In genomic region chr4:185599151-185599648, GRCh38 we compare ENCODE assay signal across 20 cellular contexts.
DNase-seq lines count a peak whose midpoint lies in the region; ATAC-seq and TF ChIP-seq lines count a peak whose summit lies in the region.
"Had no signal": no experiment of that assay in that cellular context is flagged by ENCODE, and none has a peak within 500 bp of the region (broad histone marks: within the 10 kb centered on the region; RNA-seq: fewer than 3 reads in every experiment).

No MANE protein-coding gene starts in this region.

- peaks cover 6% of the 10 kb centered on the region for H3K27me3 Mint-ChIP-seq in memory B cell
- H3K27me3 Mint-ChIP-seq in stimulated activated naive CD8-positive, alpha-beta T cell treated with anti-CD3 and anti-CD28 coated beads, Interleukin-15, amount 100 ng/mL, for 72 hours = peaks cover 35% of the 10 kb centered on the region

- intact Hi-C loops in Right ventricle myocardium superior (cut with DNase I) = loop anchor here (5.0 to 10.0 kb wide), 3 partner anchors 64 to 194 kb away; partner anchors contain the start of genes CCDC110 and PDLIM3
- intact Hi-C loops in cardiac septum (cut with DNase I) = loop anchor here (10.0 kb wide), 2 partner anchors 394 to 454 kb away; partner anchors contain the start of genes CFAP97, SLC25A4 and SNX25
- intact Hi-C loops in tibial artery (cut with DNase I; ENCODE audit: low total_unique reads) = loop anchor here (5.0 to 10.0 kb wide), 2 partner anchors 127 to 394 kb away; partner anchors contain the start of genes CCDC110, CFAP97 and SNX25

- no peaks in the 10 kb centered on the region for H3K36me3 Mint-ChIP-seq in memory B cell
- H3K36me3 Mint-ChIP-seq: CD4-positive, alpha-beta memory T cell had no signal

- no peak overlapping the region for H3K4me3 Mint-ChIP-seq in memory B cell
- H3K4me3 Mint-ChIP-seq in stimulated activated naive CD8-positive, alpha-beta T cell treated with anti-CD3 and anti-CD28 coated beads, Interleukin-15, amount 100 ng/mL, for 72 hours = no peak overlapping the region
- H3K4me3 Mint-ChIP-seq: CD4-positive, alpha-beta memory T cell had no signal

- no peaks in the 10 kb centered on the region for H3K27me3 ChIP-seq in tibial artery
- H3K27me3 ChIP-seq: BE2C, MG63 had no signal

- H3K4me3 ChIP-seq in fibroblast of the aortic adventitia (ENCODE audit: low read depth, low read length) (no peak overlapping the region), tibial artery (no peak overlapping the region)
- H3K4me3 ChIP-seq: GM23248, MG63 had no signal

- peak; percentile 27 for ATAC-seq in Right ventricle myocardium superior (ENCODE audit: poor library complexity)
- no peak for ATAC-seq in memory B cell (ENCODE audit: low read depth)
- ATAC-seq in stimulated activated naive CD8-positive, alpha-beta T cell treated with anti-CD3 and anti-CD28 coated beads, Interleukin-15, amount 100 ng/mL, for 72 hours = no peak
- ATAC-seq: Panc1 had no signal

- H3K36me3 ChIP-seq in tibial artery = peaks cover 0 to 19% (median 9%) of the 10 kb centered on the region in 3 donors
- H3K36me3 ChIP-seq: BE2C, MG63 had no signal

- TF ChIP-seq CTCF in fibroblast of the aortic adventitia (IDR thresholded peaks at IDR 0.05; ENCODE audit: insufficient read depth, low read length) (no peak), tibial artery (IDR thresholded peaks at IDR 0.05) (no peak)

- no peaks in the 10 kb centered on the region for H3K9me3 Mint-ChIP-seq in memory B cell
- H3K9me3 Mint-ChIP-seq in stimulated activated naive CD8-positive, alpha-beta T cell treated with anti-CD3 and anti-CD28 coated beads, Interleukin-15, amount 100 ng/mL, for 72 hours = no peaks in the 10 kb centered on the region

- peaks cover 1% of the 10 kb centered on the region for H3K4me1 Mint-ChIP-seq in memory B cell
- H3K4me1 Mint-ChIP-seq in stimulated activated naive CD8-positive, alpha-beta T cell treated with anti-CD3 and anti-CD28 coated beads, Interleukin-15, amount 100 ng/mL, for 72 hours = no peaks in the 10 kb centered on the region

- H3K27ac ChIP-seq in tibial artery = peak overlapping the region; percentile 65 to 77
- H3K27ac ChIP-seq: GM23248 had no signal

- H3K27ac Mint-ChIP-seq in memory B cell = peak overlapping the region; percentile 12
- H3K27ac Mint-ChIP-seq in stimulated activated naive CD8-positive, alpha-beta T cell treated with anti-CD3 and anti-CD28 coated beads, Interleukin-15, amount 100 ng/mL, for 72 hours = peak overlapping the region in 1 of 2 donors; percentile 45

- H3K4me1 ChIP-seq in tibial artery = peaks cover 0 to 45% (median 14%) of the 10 kb centered on the region in 4 donors

- H3K9me3 ChIP-seq in tibial artery = no peaks in the 10 kb centered on the region
- H3K9me3 ChIP-seq: BE2C, MG63 had no signal

- no peak for DNase-seq in Right ventricle myocardium superior
- DNase-seq in cardiac septum (ENCODE audit: low spot score) = no peak
- DNase-seq in fibroblast of the aortic adventitia (ENCODE audit: low read depth) = peak; percentile 36
- DNase-seq in memory B cell (ENCODE audit: low spot score in 2 of 2) = no peak
- DNase-seq in tibial artery = no peak
- no peak for DNase-seq in occipital lobe (lab: John Stamatoyannopoulos, UW)
- DNase-seq in cerebellar nuclear complex (lab: John Stamatoyannopoulos, UW) = no peak
- DNase-seq in stimulated activated naive CD8-positive, alpha-beta T cell treated with anti-CD3 and anti-CD28 coated beads, Interleukin-15, amount 100 ng/mL, for 72 hours = no peak
- DNase-seq: 8988T; BE2C; CD4-positive, alpha-beta memory T cell; GM23248; HCEC 1CT; IMR-90; Karpas-422; MG63; NCI-H1092; NCI-H2081 treated with DMSO at 0.1 percent for 48 hours; NCI-H524 had no signal
